ENCODE assay signal across 8 cellular contexts in the genomic region with DNA sequence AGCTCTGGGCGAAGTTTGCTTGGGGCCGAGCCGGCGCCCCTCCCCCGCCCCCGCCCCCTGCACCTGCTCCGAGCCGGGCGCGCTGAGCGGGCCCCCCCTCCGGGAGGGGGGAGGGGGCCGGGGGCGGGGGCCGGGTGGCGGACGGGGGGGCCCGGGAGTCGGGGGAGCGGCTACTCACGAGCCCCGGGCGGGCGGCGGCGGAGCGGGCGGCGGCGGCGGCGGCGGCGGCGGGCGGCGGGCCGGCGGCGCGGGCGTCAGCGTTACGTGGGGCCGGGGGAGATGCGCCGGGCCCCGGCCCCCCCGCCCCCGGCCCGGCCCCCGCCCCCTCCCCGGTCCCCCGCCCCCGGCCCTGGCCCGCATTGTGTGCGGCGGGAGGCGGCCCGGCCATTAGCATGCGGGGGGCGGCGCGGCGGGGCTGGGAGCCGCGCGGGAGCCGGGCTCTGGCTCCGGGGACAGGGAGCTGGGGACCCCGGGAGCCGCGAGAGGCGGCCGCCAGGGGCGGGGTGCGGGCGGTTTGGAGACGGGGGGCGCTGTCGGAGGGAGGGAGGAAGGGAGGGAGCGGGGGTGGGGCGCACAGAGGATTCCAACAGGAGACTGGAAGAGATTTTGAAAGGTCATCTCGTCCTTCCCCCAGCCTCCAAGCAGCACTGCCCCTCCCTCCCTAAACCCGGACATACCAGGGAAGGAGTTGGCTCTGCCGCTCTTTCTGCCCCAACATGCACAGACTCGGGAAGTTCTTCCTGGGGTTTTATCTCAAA. TPM values are rescaled to one million over a fixed set of nuclear protein-coding genes. Genes with fewer than 3 reads are reported as not detected.
DNase-seq lines count a peak whose midpoint lies in the region.

A gene (minus strand): TSS at position 522 of the 758 bp plus-strand sequence. CDS start 5,064 bp downstream, outside the sequence.

- no peaks in the 10 kb centered on the region for H3K9me3 ChIP-seq in adipocyte (ENCODE audit: control insufficient read depth, low read length)
- H3K9me3 ChIP-seq in neuronal stem cell (replicated peaks in 1 of 2; ENCODE audit: control insufficient read depth in 2 of 2, insufficient read depth in 1 of 2, low read depth in 1 of 2, low read length in 2 of 2), result no peaks in the 10 kb centered on the region

- H3K9ac ChIP-seq in adipocyte (ENCODE audit: low read length) (peak within 1 kb of the TSS; percentile 90), neuronal stem cell (ENCODE audit: low read depth, low read length, poor library complexity) (peak within 1 kb of the TSS; percentile 82)

- H2BK5ac ChIP-seq in neuronal stem cell (ENCODE audit: low read length), result peak within 1 kb of the TSS; percentile 91

- intact Hi-C loops in head of caudate nucleus (cut with DNase I), result no loop called here

- H3K4me2 ChIP-seq in neuronal stem cell (ENCODE audit: insufficient read depth, low read length, poor library complexity, severe bottlenecking), result peak within 1 kb of the TSS; percentile 61

- H3K36me3 ChIP-seq in adipocyte (ENCODE audit: control insufficient read depth, insufficient read depth, low read length, severe bottlenecking), result no peaks in the 10 kb centered on the region
- peaks cover 2 to 6% of the 10 kb centered on the region in 2 donors for H3K36me3 ChIP-seq in neuronal stem cell (replicated peaks in 1 of 2; ENCODE audit: control insufficient read depth in 2 of 2, insufficient read depth in 2 of 2, low read length in 2 of 2)

- no peak within 1 kb of the TSS for H4K91ac ChIP-seq in neuronal stem cell (ENCODE audit: low read depth, low read length, poor library complexity)

- no peak within 1 kb of the TSS for H4K8ac ChIP-seq in neuronal stem cell (ENCODE audit: low read depth, low read length)

- no peaks in the 10 kb centered on the region for H3K79me1 ChIP-seq in neuronal stem cell (ENCODE audit: low read depth, low read length)

- peaks cover 37% of the 10 kb centered on the region for H3K4me1 ChIP-seq in adipocyte (ENCODE audit: control insufficient read depth, insufficient read depth, low read length)
- peaks cover 35 to 53% of the 10 kb centered on the region in 2 donors for H3K4me1 ChIP-seq in neuronal stem cell (ENCODE audit: control insufficient read depth in 2 of 2, insufficient read depth in 1 of 2, low read depth in 1 of 2, low read length in 2 of 2)

- H3K27ac ChIP-seq in neuronal stem cell (replicated peaks; ENCODE audit: low read length), result peak within 1 kb of the TSS; percentile 90

- H2BK12ac ChIP-seq in neuronal stem cell (ENCODE audit: low read length), result no peak within 1 kb of the TSS

- DNase-seq in stimulated activated CD4-positive, alpha-beta T cell treated with anti-CD3 and anti-CD28 coated beads, Interleukin-15, amount 100 ng/mL, for 24 hours, result peak; percentile 50
- no peak for DNase-seq in stimulated activated CD4-positive, alpha-beta T cell treated with anti-CD3 and anti-CD28 coated beads, Interleukin-2, amount 100 ng/mL, for 48 hours
- DNase-seq in NCI-H748 treated with DMSO at 0.1 percent for 48 hours (lab: John Stamatoyannopoulos, UW) (peak; percentile 8), adipocyte (ENCODE audit: low read depth) (peak; percentile 81), head of caudate nucleus (peak in 38 of 42 donors; percentile 33 to 81 (median 58)), neuronal stem cell (ENCODE audit: low spot score) (peak; percentile 79), kidney glomerular epithelial cell (lab: John Stamatoyannopoulos, UW) (no peak), HK-2 (ENCODE audit: unreplicated experiment) (no peak)

- no peak within 1 kb of the TSS for H3K4ac ChIP-seq in neuronal stem cell (ENCODE audit: low read length)

- H3K23ac ChIP-seq in neuronal stem cell (ENCODE audit: low read depth, low read length, poor library complexity), result no peak within 1 kb of the TSS

- no peak within 1 kb of the TSS for H2BK15ac ChIP-seq in neuronal stem cell (ENCODE audit: low read length)

- H3K14ac ChIP-seq in neuronal stem cell (ENCODE audit: low read length), result no peak within 1 kb of the TSS

- peak within 1 kb of the TSS; percentile 51 for H2BK120ac ChIP-seq in neuronal stem cell (ENCODE audit: low read depth, low read length)

- WGBS in neuronal stem cell (ENCODE audit: extremely low coverage in 2 of 2, insufficient read length in 2 of 2, insufficient replicate concordance in 1 of 2), 2 donors, result no CpG with 5 or more reads among the region's 87 CpGs

- peak within 1 kb of the TSS; percentile 0 for H2AK5ac ChIP-seq in neuronal stem cell (ENCODE audit: low read depth, low read length)

- H3K4me3 ChIP-seq in adipocyte (ENCODE audit: low read length) (peak within 1 kb of the TSS; percentile 87), neuronal stem cell (ENCODE audit: low read length in 2 of 2) (peak within 1 kb of the TSS; percentile 61 to 84)

- H2AFZ ChIP-seq in neuronal stem cell (ENCODE audit: low read length), result peak within 1 kb of the TSS; percentile 69

- H3K27me3 ChIP-seq in adipocyte (replicated peaks; ENCODE audit: control insufficient read depth, insufficient read depth, low read length), result no peaks in the 10 kb centered on the region
- no peaks in the 10 kb centered on the region for H3K27me3 ChIP-seq in neuronal stem cell (ENCODE audit: control insufficient read depth in 3 of 3, insufficient read depth in 3 of 3, low read depth in 1 of 3, low read length in 3 of 3)

- H3K18ac ChIP-seq in neuronal stem cell (ENCODE audit: low read length), result peak within 1 kb of the TSS; percentile 5

RNA-seq across cellular contexts. Expression of the gene that starts here (rescaled TPM):
- 197 TPM for polyA plus RNA-seq in neuronal stem cell (2013, experiment 1 of 2)
- 195 TPM for polyA plus RNA-seq in neuronal stem cell (2013, experiment 2 of 2)

Comparison
In these comparisons a context has a peak if more than half of its experiments do, and no peak if none do; other contexts are left out.
1. DNase-seq: peak in stimulated activated CD4-positive, alpha-beta T cell treated with anti-CD3 and anti-CD28 coated beads, Interleukin-15, amount 100 ng/mL, for 24 hours (single experiment), NCI-H748 treated with DMSO at 0.1 percent for 48 hours (single experiment), adipocyte (single experiment), head of caudate nucleus (38 of 42) and neuronal stem cell (single experiment); none in stimulated activated CD4-positive, alpha-beta T cell treated with anti-CD3 and anti-CD28 coated beads, Interleukin-2, amount 100 ng/mL, for 48 hours (0 of 2), kidney glomerular epithelial cell (single experiment) and HK-2 (single experiment).